In genomic region chr6:54085526-54085925, GRCh38 we compare ENCODE assay signal across 14 cellular contexts. TPM values are rescaled to one million over a fixed set of nuclear protein-coding genes. Genes with fewer than 3 reads are reported as not detected.
DNase-seq lines count a peak whose midpoint lies in the region; ATAC-seq, FAIRE-seq and TF ChIP-seq lines count a peak whose summit lies in the region.
"Had no signal": no experiment of that assay in that cellular context is flagged by ENCODE, and none has a peak within 500 bp of the region (broad histone marks: within the 10 kb centered on the region; RNA-seq: fewer than 3 reads in every experiment).

No MANE protein-coding gene starts in this region.

- H3K4me1 ChIP-seq in right atrium auricular region, result peaks cover 0 to 35% of the 10 kb centered on the region in 2 donors
- H3K4me1 ChIP-seq in gastrocnemius medialis, result peaks cover 58 to 67% of the 10 kb centered on the region in 2 donors
- no peaks in the 10 kb centered on the region for H3K4me1 ChIP-seq in tibial artery
- no peaks in the 10 kb centered on the region for H3K4me1 ChIP-seq in H9 (ENCODE audit: insufficient read depth, low read length)
- H3K4me1 ChIP-seq: upper lobe of left lung had no signal

- H3K27ac Mint-ChIP-seq in H9, result no peak overlapping the region
- H3K27ac Mint-ChIP-seq: activated T-helper 1 cell treated with anti-CD3 and anti-CD28 coated beads, Interleukin-12 subunit alpha, Interleukin-12 subunit beta, Interleukin-2, Interleukin-4 antibody, amounts not matched to agents 30 ng/mL and 10 ng/mL and 1 ng/mL, durations not matched to agents 14 hours and 24 hours and 36 hours; dendritic cell treated with granulocyte-macrophage colony-stimulating factor and Interleukin-4, amounts not matched to agents 40 ng/mL and 50 ng/mL, for 4 days had no signal

- no peak overlapping the region for H2AK5ac ChIP-seq in H9 (ENCODE audit: insufficient read length, low read length)

- no peak for DNase-seq in H54 (ENCODE audit: insufficient read length, low spot score)
- DNase-seq in astrocyte of the cerebellum (ENCODE audit: low read depth), result peak; percentile 27
- no peak for DNase-seq in right atrium auricular region (ENCODE audit: low spot score)
- peak; percentile 38 to 75 for DNase-seq in gastrocnemius medialis
- DNase-seq in tibial artery, result no peak
- no peak for DNase-seq in NCI-H774 (lab: John Stamatoyannopoulos, UW)
- no peak for DNase-seq in H9
- DNase-seq: DND-41, H7, NCI-H1105, upper lobe of left lung had no signal

- no peaks in the 10 kb centered on the region for H3K23me2 ChIP-seq in H9 (ENCODE audit: insufficient read length, low read depth, low read length, poor library complexity, severe bottlenecking)

- H3K4me3 Mint-ChIP-seq in H9, result no peak overlapping the region
- H3K4me3 Mint-ChIP-seq: activated T-helper 1 cell treated with anti-CD3 and anti-CD28 coated beads, Interleukin-12 subunit alpha, Interleukin-12 subunit beta, Interleukin-2, Interleukin-4 antibody, amounts not matched to agents 30 ng/mL and 10 ng/mL and 1 ng/mL, durations not matched to agents 14 hours and 24 hours and 36 hours; dendritic cell treated with granulocyte-macrophage colony-stimulating factor and Interleukin-4, amounts not matched to agents 40 ng/mL and 50 ng/mL, for 4 days had no signal

- ATAC-seq in gastrocnemius medialis, result peak; percentile 57 to 61
- ATAC-seq in HG03442 (IDR thresholded peaks at IDR 0.05; ENCODE audit: unreplicated experiment), result no peak

- no peak overlapping the region for H2AFZ ChIP-seq in H9 (ENCODE audit: low read length)

- no peak overlapping the region for H3K14ac ChIP-seq in H9 (ENCODE audit: insufficient read depth, low read length)

- no peak overlapping the region for H4K5ac ChIP-seq in H9 (ENCODE audit: insufficient read length, low read depth, low read length)

- peak overlapping the region; percentile 57 to 81 for H3K27ac ChIP-seq in right atrium auricular region
- peak overlapping the region; percentile 90 to 97 (median 94) for H3K27ac ChIP-seq in gastrocnemius medialis
- no peak overlapping the region for H3K27ac ChIP-seq in tibial artery
- H3K27ac ChIP-seq in H9 (ENCODE audit: insufficient read length, low read depth, low read length), result no peak overlapping the region
- H3K27ac ChIP-seq: upper lobe of left lung had no signal

- H2BK5ac ChIP-seq in H9 (ENCODE audit: insufficient read length, low read length), result no peak overlapping the region

- no peak overlapping the region for H2BK12ac ChIP-seq in H9 (ENCODE audit: insufficient read length, low read depth, low read length)

- peak; percentile 45 for FAIRE-seq in H54 (lab: Jason Lieb, UNC)

- TF ChIP-seq POLR2A in H54 (IDR thresholded peaks at IDR 0.05; ENCODE audit: low read depth, low read length) (no peak), gastrocnemius medialis (IDR thresholded peaks at IDR 0.05) (no peak)

- no peaks in the 10 kb centered on the region for H3K27me3 Mint-ChIP-seq in H9 (ENCODE audit: low read depth)
- H3K27me3 Mint-ChIP-seq: dendritic cell treated with granulocyte-macrophage colony-stimulating factor and Interleukin-4, amounts not matched to agents 40 ng/mL and 50 ng/mL, for 4 days had no signal

- 0 out of 5 replicates have a peak, but pooled peaks cover 0 to 2% of the 10 kb centered on the region in 2 experiments for H3K9me3 Mint-ChIP-seq in H9
- H3K9me3 Mint-ChIP-seq: activated T-helper 1 cell treated with anti-CD3 and anti-CD28 coated beads, Interleukin-12 subunit alpha, Interleukin-12 subunit beta, Interleukin-2, Interleukin-4 antibody, amounts not matched to agents 30 ng/mL and 10 ng/mL and 1 ng/mL, durations not matched to agents 14 hours and 24 hours and 36 hours; dendritic cell treated with granulocyte-macrophage colony-stimulating factor and Interleukin-4, amounts not matched to agents 40 ng/mL and 50 ng/mL, for 4 days had no signal

- H3K79me1 ChIP-seq in H9 (ENCODE audit: insufficient read depth, low read depth, low read length, poor library complexity, severe bottlenecking), result no peaks in the 10 kb centered on the region

- H3K36me3 Mint-ChIP-seq in H9 (ENCODE audit: insufficient read depth in 1 of 3, low read depth in 3 of 3), result no peaks in the 10 kb centered on the region

- no peak overlapping the region for H4K91ac ChIP-seq in H9 (ENCODE audit: insufficient read length, low read depth, low read length)

- H3K36me3 ChIP-seq in right atrium auricular region (no peaks in the 10 kb centered on the region), gastrocnemius medialis (no peaks in the 10 kb centered on the region), tibial artery (no peaks in the 10 kb centered on the region)
- H3K36me3 ChIP-seq: upper lobe of left lung had no signal

- H2BK120ac ChIP-seq in H9 (ENCODE audit: low read depth, low read length, poor library complexity, severe bottlenecking), result no peak overlapping the region

- no CpG with 5 or more reads among the region's 2 CpGs for WGBS in H9 (ENCODE audit: extremely low coverage, insufficient read length, low lambda C conversion rate)

- H4K20me1 ChIP-seq in H9 (ENCODE audit: control insufficient read depth, insufficient read depth, insufficient read length), result no peaks in the 10 kb centered on the region

- intact Hi-C loops in gastrocnemius medialis (cut with DNase I; ENCODE audit: low total_unique reads), result loop anchor here (2.0 kb wide), 2 partner anchors 31 to 65 kb away; no protein-coding TSS in a partner anchor
- intact Hi-C loops in tibial artery (cut with DNase I; ENCODE audit: low total_unique reads), result no loop called here

- in situ Hi-C loops in astrocyte of the cerebellum (cut with HindIII; ENCODE audit: low sequenced_read_pairs), result no loop called here
- in situ Hi-C loops in gastrocnemius medialis (cut with MboI; ENCODE audit: low sequenced_read_pairs in 4 of 4), result no loop called here

- H3K4me1 Mint-ChIP-seq in H9, result no peaks in the 10 kb centered on the region

- no peak overlapping the region for H2BK20ac ChIP-seq in H9 (ENCODE audit: low read depth, low read length, poor library complexity, severe bottlenecking)

- H3K4me3 ChIP-seq in astrocyte of the cerebellum (ENCODE audit: low read depth, low read length) (no peak overlapping the region), right atrium auricular region (no peak overlapping the region), gastrocnemius medialis (peak overlapping the region in 3 of 4 donors; percentile 8 to 57 (median 52)), tibial artery (no peak overlapping the region)
- H3K4me3 ChIP-seq: upper lobe of left lung had no signal

- H3K9ac ChIP-seq in H9 (ENCODE audit: extremely low read depth, insufficient read length, low read length), result no peak overlapping the region

- H3T11ph ChIP-seq in H9 (ENCODE audit: low read length), result no peak overlapping the region

- no peak overlapping the region for H3K23ac ChIP-seq in H9 (ENCODE audit: insufficient read length, low read depth, low read length)

- H3K9me3 ChIP-seq in right atrium auricular region (no peaks in the 10 kb centered on the region), gastrocnemius medialis (no peaks in the 10 kb centered on the region), tibial artery (no peaks in the 10 kb centered on the region), H9 (ENCODE audit: control insufficient read depth, low read depth, low read length) (no peaks in the 10 kb centered on the region)
- H3K9me3 ChIP-seq: upper lobe of left lung had no signal

- no peak overlapping the region for H3K4me2 ChIP-seq in H9 (ENCODE audit: insufficient read depth, insufficient read length, low read length)

- no peak overlapping the region for H3K4ac ChIP-seq in H9 (ENCODE audit: low read depth, low read length)

- H3K79me2 ChIP-seq in H9 (ENCODE audit: insufficient read depth, low read length), result no peaks in the 10 kb centered on the region

- H4K8ac ChIP-seq in H9 (replicated peaks; ENCODE audit: insufficient read length, low read depth, low read length), result no peak overlapping the region

- H3K27me3 ChIP-seq in right atrium auricular region (no peaks in the 10 kb centered on the region), gastrocnemius medialis (no peaks in the 10 kb centered on the region), tibial artery (no peaks in the 10 kb centered on the region), H9 (ENCODE audit: insufficient read depth, low read length) (no peaks in the 10 kb centered on the region)
- H3K27me3 ChIP-seq: upper lobe of left lung had no signal

- H2BK15ac ChIP-seq in H9 (ENCODE audit: low read depth, low read length), result no peak overlapping the region

- no peak overlapping the region for H3K56ac ChIP-seq in H9 (ENCODE audit: insufficient read length, low read depth, low read length)

- H3K18ac ChIP-seq in H9 (ENCODE audit: insufficient read length, low read depth, low read length), result no peak overlapping the region

- TF ChIP-seq CTCF in astrocyte of the cerebellum (IDR thresholded peaks at IDR 0.05; ENCODE audit: low read depth, low read length, missing control alignments) (no peak), right atrium auricular region (IDR thresholded peaks at IDR 0.05) (no peak), gastrocnemius medialis (IDR thresholded peaks at IDR 0.05 in 4 of 5, conservative IDR thresholded peaks at IDR 0.05 in 1 of 5) (no peak), tibial artery (IDR thresholded peaks at IDR 0.05) (no peak), H9 (conservative IDR thresholded peaks at IDR 0.05) (no peak)

RNA-seq across cellular contexts. Expression of gene MLIP, which starts 25.7 kb away (rescaled TPM):
- total RNA-seq in right atrium auricular region (100 to 1,000 TPM; 170 to 262 TPM), gastrocnemius medialis (100 to 1,000 TPM; 130 to 200 (median 160) TPM), H9 (2021) (not detected in 2 replicates)
- total RNA-seq: activated T-helper 1 cell treated with anti-CD3 and anti-CD28 coated beads, Interleukin-12 subunit alpha, Interleukin-12 subunit beta, Interleukin-2, Interleukin-4 antibody, amounts not matched to agents 30 ng/mL and 10 ng/mL and 1 ng/mL, durations not matched to agents 14 hours and 24 hours and 36 hours; H7 had no signal

Comparison
In these comparisons a context has a peak if more than half of its experiments do, and no peak if none do; other contexts are left out.
1. DNase-seq: peak in astrocyte of the cerebellum (single experiment) and gastrocnemius medialis (2 of 2); none in H54 (single experiment), right atrium auricular region (single experiment), tibial artery (0 of 2), NCI-H774 (single experiment) and H9 (single experiment).
2. H3K4me3 ChIP-seq: peak in gastrocnemius medialis (3 of 4); none in astrocyte of the cerebellum (single experiment), right atrium auricular region (0 of 2) and tibial artery (0 of 2).
3. H3K27ac ChIP-seq: peak in right atrium auricular region (2 of 2) and gastrocnemius medialis (4 of 4); none in tibial artery (0 of 2) and H9 (single experiment).
4. RNA of gene MLIP, which starts 25.7 kb away (total RNA-seq): 170 to 262 TPM in right atrium auricular region and 130 to 200 TPM in gastrocnemius medialis; not detected in H9; every median in the first group is over 100 times any median in the second.